In genomic region chr17:64145460-64145750, GRCh38 we compare ENCODE assay signal across 8 cellular contexts. TPM values are rescaled to one million over a fixed set of nuclear protein-coding genes. Genes with fewer than 3 reads are reported as not detected.
DNase-seq lines count a peak whose midpoint lies in the region; ATAC-seq and TF ChIP-seq lines count a peak whose summit lies in the region.

No MANE protein-coding gene starts in this region.

- H3K27me3 ChIP-seq in breast epithelium = no peaks in the 10 kb centered on the region
- no peaks in the 10 kb centered on the region for H3K27me3 ChIP-seq in adrenal gland
- H3K27me3 ChIP-seq in right lobe of liver = no peaks in the 10 kb centered on the region
- H3K27me3 ChIP-seq in aorta (ENCODE audit: control insufficient read depth in 1 of 2, insufficient read depth in 2 of 2, low read length in 1 of 2) = peaks cover 0 to 2% of the 10 kb centered on the region in 2 donors

- no peaks in the 10 kb centered on the region for H3K36me3 Mint-ChIP-seq in MCF 10A (ENCODE audit: insufficient read depth, unreplicated experiment)

- peaks cover 23% of the 10 kb centered on the region for H3K4me1 Mint-ChIP-seq in MCF 10A (ENCODE audit: insufficient read depth, unreplicated experiment)

- peak in 3 of 4 donors; percentile 0 to 1 (median 1) for ATAC-seq in right lobe of liver
- peak; percentile 1 for ATAC-seq in aorta (ENCODE audit: low FRiP score)

- WGBS in adrenal gland, 4 donors = 0 to 1% (median 0%) methylated on average over 10 of the region's 10 CpGs
- under 1% methylated on average over 10 of the region's 10 CpGs for WGBS in right lobe of liver (ENCODE audit: insufficient coverage, low coverage, low lambda C conversion rate, missing lambda C conversion rate)
- WGBS in aorta, 2 donors = 0% methylated on average over 10 of the region's 10 CpGs

- intact Hi-C loops in breast epithelium (cut with DNase I; ENCODE audit: low total_unique reads) (loop anchor here (2.0 to 10.0 kb wide), 2 partner anchors 75 to 119 kb away; partner anchors contain the start of gene TEX2), MCF 10A (cut with micrococcal nuclease) (loop anchor here (1.0 kb wide), 2 partner anchors 115 to 137 kb away; no protein-coding TSS in a partner anchor), adrenal gland (cut with DNase I) (loop anchor here in 1 of 2 donors (10.0 kb wide), 1 partner anchor 119 kb away; the partner anchor contains the start of gene TEX2), right lobe of liver (cut with DNase I) (no loop called here), aorta (cut with DNase I) (loop anchor here (1.0 to 10.0 kb wide), 4 partner anchors 117 to 359 kb away; partner anchors contain the start of genes CEP95 (in 1 of the 2), DDX5 (in 1 of the 2) and TEX2 (in 1 of the 2))

- POLR2A ChIA-PET in MCF 10A (lab: Yijun Ruan, JAX) = interaction anchor here (0.7 to 7.1 kb wide), 56 partner anchors 9 to 372 kb away, joined by 3 to 94 read pairs (median 6); partner anchors contain the start of genes CCDC47, CEP95, DDX42 and DDX5

- no peak for TF ChIP-seq CTCF in breast epithelium (IDR thresholded peaks at IDR 0.05)
- no peak for TF ChIP-seq CTCF in MCF 10A (IDR thresholded peaks at IDR 0.05; ENCODE audit: unreplicated experiment)
- TF ChIP-seq CTCF in adrenal gland (IDR thresholded peaks at IDR 0.05) = no peak
- TF ChIP-seq CTCF in right lobe of liver (IDR thresholded peaks at IDR 0.05) = no peak

- H3K4me3 Mint-ChIP-seq in MCF 10A (ENCODE audit: unreplicated experiment) = no peak overlapping the region

- BruUV-seq in MCF 10A (replicated peaks; lab: Mats Ljungman, UMichigan) = no TSS peak

- no peak overlapping the region for H3K27ac Mint-ChIP-seq in MCF 10A (ENCODE audit: low read depth, unreplicated experiment)

- H3K36me3 ChIP-seq in breast epithelium = no peaks in the 10 kb centered on the region
- H3K36me3 ChIP-seq in adrenal gland (replicated peaks in 1 of 2) = peaks cover 0 to 6% of the 10 kb centered on the region in 2 donors
- H3K36me3 ChIP-seq in right lobe of liver = no peaks in the 10 kb centered on the region
- peaks cover 0 to 6% of the 10 kb centered on the region in 2 donors for H3K36me3 ChIP-seq in aorta (ENCODE audit: control insufficient read depth in 1 of 2, insufficient read depth in 2 of 2, low read length in 1 of 2)

- DNase-seq in breast epithelium (ENCODE audit: low spot score in 2 of 2) (no peak), MCF 10A (ENCODE audit: unreplicated experiment) (no peak), adrenal gland (no peak), right lobe of liver (no peak), aorta (no peak), islet precursor cell (no peak), AG08395 (ENCODE audit: low spot score) (no peak)
- DNase-seq in activated CD4-positive, alpha-beta T cell treated with anti-CD3 and anti-CD28 coated beads, Interleukin-2, amount 50 U/mL, for 48 hours = no peak

- peaks cover 3 to 10% of the 10 kb centered on the region in 2 donors for H3K4me1 ChIP-seq in breast epithelium
- H3K4me1 ChIP-seq in adrenal gland (replicated peaks in 1 of 2) = peaks cover 14 to 24% of the 10 kb centered on the region in 2 donors
- peaks cover 0 to 41% (median 15%) of the 10 kb centered on the region in 4 donors for H3K4me1 ChIP-seq in right lobe of liver
- peaks cover 0 to 2% of the 10 kb centered on the region in 2 donors for H3K4me1 ChIP-seq in aorta (ENCODE audit: control insufficient read depth in 1 of 2, insufficient read depth in 2 of 2, low read length in 2 of 2)

- no peaks in the 10 kb centered on the region for H3K9me3 Mint-ChIP-seq in MCF 10A (ENCODE audit: unreplicated experiment)

- TF ChIP-seq POLR2A in breast epithelium (IDR thresholded peaks at IDR 0.05) (no peak), adrenal gland (IDR thresholded peaks at IDR 0.05) (no peak), right lobe of liver (IDR thresholded peaks at IDR 0.05) (no peak)

- H3K27me3 Mint-ChIP-seq in MCF 10A (ENCODE audit: insufficient read depth, unreplicated experiment) = no peaks in the 10 kb centered on the region

- H3K9me3 ChIP-seq in breast epithelium = no peaks in the 10 kb centered on the region
- no peaks in the 10 kb centered on the region for H3K9me3 ChIP-seq in adrenal gland (replicated peaks in 1 of 3)
- H3K9me3 ChIP-seq in right lobe of liver = no peaks in the 10 kb centered on the region
- H3K9me3 ChIP-seq in aorta (ENCODE audit: control insufficient read depth, low read length) = no peaks in the 10 kb centered on the region

- peak overlapping the region; percentile 73 to 82 (median 81) for H3K4me3 ChIP-seq in breast epithelium
- peak overlapping the region in 3 of 4 donors; percentile 67 to 92 (median 85) for H3K4me3 ChIP-seq in adrenal gland
- peak overlapping the region; percentile 82 to 89 (median 88) for H3K4me3 ChIP-seq in right lobe of liver
- H3K4me3 ChIP-seq in aorta (ENCODE audit: low read length in 2 of 2) = peak overlapping the region; percentile 60 to 89

- CTCF ChIA-PET in MCF 10A (lab: Yijun Ruan, JAX) = interaction anchor here (0.7 to 1.1 kb wide), 4 partner anchors 11 to 136 kb away, joined by 3 to 5 read pairs (median 5); no protein-coding TSS in a partner anchor

- H3K27ac ChIP-seq in breast epithelium (peak overlapping the region; percentile 88 to 97), adrenal gland (peak overlapping the region; percentile 94 to 98 (median 96)), right lobe of liver (peak overlapping the region; percentile 96 to 97 (median 97)), aorta (ENCODE audit: low read depth in 1 of 2, low read length in 2 of 2) (peak overlapping the region; percentile 33 to 87)

RNA-seq across cellular contexts. Expression of gene ERN1, which starts 15.5 kb away (rescaled TPM):
- total RNA-seq in breast epithelium (10 to 100 TPM; 13.1 to 40.8 (median 34.7) TPM), MCF 10A (2022) (79.5 and 87.0 TPM in 2 replicates), adrenal gland (100 to 1,000 TPM in 5 of 8 donors, 10 to 100 TPM in 3; 47.7 to 205 (median 122) TPM), right lobe of liver (10 to 100 TPM; 22.7 to 47.6 (median 28.7) TPM), aorta (10 to 100 TPM; 17.8 to 31.0 TPM)
- polyA plus RNA-seq in adrenal gland (10 to 100 TPM; 31.9 to 52.4 (median 32.6) TPM), aorta (1 to 10 TPM; 1.0 to 5.2 TPM)

Comparison
In these comparisons a context has a peak if more than half of its experiments do, and no peak if none do; other contexts are left out.
1. intact Hi-C loops: an anchor here in breast epithelium (2.0 to 10.0 kb wide), MCF 10A (1.0 kb wide) and aorta (1.0 to 10.0 kb wide); none called in right lobe of liver.